Comparison of ENCODE assay signal across 19 cellular contexts in genomic region chr9:2170737-2171136, GRCh38.
DNase-seq lines count a peak whose midpoint lies in the region; ATAC-seq, FAIRE-seq and TF ChIP-seq lines count a peak whose summit lies in the region.
"Had no signal": no experiment of that assay in that cellular context is flagged by ENCODE, and none has a peak within 500 bp of the region (broad histone marks: within the 10 kb centered on the region; RNA-seq: fewer than 3 reads in every experiment).

No MANE protein-coding gene starts in this region.

- H3K4me3 ChIP-seq in keratinocyte (ENCODE audit: control insufficient read depth in 2 of 3, extremely low read depth in 1 of 3, insufficient read depth in 2 of 3, low read depth in 1 of 3, low read length in 3 of 3) = peak overlapping the region in 1 of 3 experiments; percentile 16

- POLR2A ChIA-PET in RWPE1 (lab: Yijun Ruan, JAX; ENCODE audit: low non-redundant PET) = no interaction called here

- H3K27me3 ChIP-seq in keratinocyte (ENCODE audit: control insufficient read depth, extremely low read depth, insufficient read depth, low read length) = no peaks in the 10 kb centered on the region

- H3K27ac ChIP-seq in RWPE1 (no peak overlapping the region), epithelial cell of prostate (peak overlapping the region; percentile 18), keratinocyte (ENCODE audit: control insufficient read depth, insufficient read depth, low read length) (peak overlapping the region; percentile 61)
- H3K27ac ChIP-seq: C4-2B, HL-60 had no signal

- no peaks in the 10 kb centered on the region for H3K79me2 ChIP-seq in keratinocyte (ENCODE audit: control insufficient read depth, insufficient read depth, low read length)

- no peak for ATAC-seq in HG03108 (IDR thresholded peaks at IDR 0.05; ENCODE audit: unreplicated experiment)
- ATAC-seq: CD8-positive, alpha-beta T cell; HCT116 had no signal

- TF ChIP-seq CTCF in RWPE1 (conservative IDR thresholded peaks at IDR 0.05; ENCODE audit: low read depth) (no peak), keratinocyte (optimal IDR thresholded peaks at IDR 0.05 in 1 of 3, IDR thresholded peaks at IDR 0.05 in 1 of 3, conservative IDR thresholded peaks at IDR 0.05 in 1 of 3; ENCODE audit: extremely low read depth in 1 of 3, insufficient read depth in 2 of 3, low read length in 3 of 3) (no peak)

- peaks cover 7% of the 10 kb centered on the region for H3K9me3 ChIP-seq in keratinocyte (ENCODE audit: control insufficient read depth, low read depth, low read length)

- peaks cover 24% of the 10 kb centered on the region for H3K4me1 ChIP-seq in keratinocyte (ENCODE audit: control insufficient read depth, extremely low read depth, insufficient read depth, low read length)

- peak; percentile 99 for FAIRE-seq in keratinocyte (lab: Jason Lieb, UNC)
- FAIRE-seq: A204.1, D721Med, G401.6, GM19239 had no signal

- H3K36me3 ChIP-seq in keratinocyte (ENCODE audit: control insufficient read depth in 2 of 2, extremely low read depth in 1 of 2, insufficient read depth in 2 of 2, low read length in 2 of 2) = peaks cover 0 to 8% of the 10 kb centered on the region in 2 experiments

- no peaks in the 10 kb centered on the region for H4K20me1 ChIP-seq in keratinocyte (ENCODE audit: control insufficient read depth, extremely low read depth, insufficient read depth, low read length)

- no peak overlapping the region for H2AFZ ChIP-seq in keratinocyte (ENCODE audit: control insufficient read depth, low read length)

- H3K9me1 ChIP-seq in keratinocyte (ENCODE audit: control insufficient read depth, extremely low read depth, insufficient read depth, low read length) = no peaks in the 10 kb centered on the region

- peak overlapping the region; percentile 66 for H3K4me2 ChIP-seq in keratinocyte (ENCODE audit: control insufficient read depth, extremely low read depth, insufficient read depth, low read depth, low read length)

- peak; percentile 3 for DNase-seq in RWPE1 (ENCODE audit: low spot score)
- peak; percentile 85 for DNase-seq in epithelial cell of prostate (ENCODE audit: low read depth, low spot score)
- DNase-seq in keratinocyte (ENCODE audit: low read depth, low spot score) = peak; percentile 92
- no peak for DNase-seq in GM19240 (ENCODE audit: insufficient read length, low spot score)
- DNase-seq in cortex of kidney (lab: John Stamatoyannopoulos, UW) = no peak
- no peak for DNase-seq in cerebellar cortex (ENCODE audit: low spot score)
- DNase-seq: CD8-positive, alpha-beta T cell; COR-L47; DMS153; DMS79 treated with DMSO at 0.1 percent for 48 hours; EL had no signal

- no peak overlapping the region for H3K9ac ChIP-seq in keratinocyte (ENCODE audit: control insufficient read depth, extremely low read depth, insufficient read depth, low read length)

- CTCF ChIA-PET in RWPE1 (lab: Yijun Ruan, JAX) = no interaction called here

- dilution Hi-C loops in keratinocyte (cut with MboI; ENCODE audit: extremely low pct_ligation_motif_present, low sequenced_read_pairs) = no loop called here

Comparison
In these comparisons a context has a peak if more than half of its experiments do, and no peak if none do; other contexts are left out.
1. DNase-seq: peak in RWPE1 (single experiment), epithelial cell of prostate (single experiment) and keratinocyte (single experiment); none in GM19240 (single experiment), cortex of kidney (single experiment) and cerebellar cortex (single experiment).